1 cellular context compared by ENCODE assay signal in the genomic region with DNA sequence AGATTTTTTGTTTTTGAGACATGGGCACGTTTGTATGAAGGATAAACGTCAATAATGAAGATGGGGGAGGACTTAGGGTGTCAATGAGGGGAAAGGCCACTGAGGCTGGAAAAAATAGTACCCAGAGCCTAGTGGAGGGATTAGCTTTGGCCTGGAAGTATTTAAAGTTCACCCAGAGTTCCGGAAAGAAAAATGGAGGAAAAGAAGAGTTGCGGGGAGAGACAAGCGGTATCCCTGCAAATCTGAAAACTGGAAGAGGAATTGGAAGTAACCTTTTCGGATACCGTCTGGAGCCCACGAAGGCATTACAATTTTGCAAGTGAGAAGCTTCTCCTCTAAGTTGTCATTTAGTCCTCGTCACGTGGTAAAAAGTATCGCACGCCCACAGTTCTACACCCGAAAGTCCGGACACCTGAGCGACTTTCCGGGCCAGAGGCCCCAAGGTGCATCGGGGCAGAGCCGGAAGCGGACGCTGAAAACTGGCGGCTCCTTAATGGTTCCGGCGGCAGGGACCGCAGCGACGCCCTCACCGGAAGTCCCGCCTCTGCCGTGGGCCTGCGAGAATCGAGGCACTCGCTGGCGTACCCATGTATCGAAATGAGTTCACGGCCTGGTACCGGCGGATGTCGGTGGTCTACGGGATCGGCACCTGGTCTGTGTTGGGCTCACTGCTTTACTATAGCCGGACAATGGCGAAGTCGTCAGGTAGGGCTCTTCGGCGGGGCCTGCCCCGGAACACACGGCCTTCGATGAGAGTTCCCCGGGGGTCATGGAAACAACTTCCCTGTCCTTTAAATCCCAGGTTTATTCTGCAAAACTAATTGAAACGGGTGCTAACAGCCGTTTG.
A peak's percentile ranks its signal among the peaks of the same experiment; 100 is the strongest.
TF ChIP-seq lines count a peak whose summit lies in the region.

A gene with protein sequence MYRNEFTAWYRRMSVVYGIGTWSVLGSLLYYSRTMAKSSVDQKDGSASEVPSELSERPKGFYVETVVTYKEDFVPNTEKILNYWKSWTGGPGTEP (plus strand): TSS at position 541 of the 847 bp plus-strand sequence. CDS start 47 bp downstream, at position 588.

TF ChIP-seq in WTC11, 78 proteins besides CTCF, POLR2A, EP300 and RAD21 (continued from another document):
- TF ChIP-seq, protein P1, sequence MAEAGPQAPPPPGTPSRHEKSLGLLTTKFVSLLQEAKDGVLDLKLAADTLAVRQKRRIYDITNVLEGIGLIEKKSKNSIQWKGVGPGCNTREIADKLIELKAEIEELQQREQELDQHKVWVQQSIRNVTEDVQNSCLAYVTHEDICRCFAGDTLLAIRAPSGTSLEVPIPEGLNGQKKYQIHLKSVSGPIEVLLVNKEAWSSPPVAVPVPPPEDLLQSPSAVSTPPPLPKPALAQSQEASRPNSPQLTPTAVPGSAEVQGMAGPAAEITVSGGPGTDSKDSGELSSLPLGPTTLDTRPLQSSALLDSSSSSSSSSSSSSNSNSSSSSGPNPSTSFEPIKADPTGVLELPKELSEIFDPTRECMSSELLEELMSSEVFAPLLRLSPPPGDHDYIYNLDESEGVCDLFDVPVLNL (CRISPR knock-in tag; IDR thresholded peaks at IDR 0.05; ENCODE audit: borderline replicate concordance, low read depth): no peak
- TF ChIP-seq ETV6 (CRISPR knock-in tag; IDR thresholded peaks at IDR 0.05): peak; percentile 80; the same call in 1 of the 2 replicates
- TF ChIP-seq, protein P2, sequence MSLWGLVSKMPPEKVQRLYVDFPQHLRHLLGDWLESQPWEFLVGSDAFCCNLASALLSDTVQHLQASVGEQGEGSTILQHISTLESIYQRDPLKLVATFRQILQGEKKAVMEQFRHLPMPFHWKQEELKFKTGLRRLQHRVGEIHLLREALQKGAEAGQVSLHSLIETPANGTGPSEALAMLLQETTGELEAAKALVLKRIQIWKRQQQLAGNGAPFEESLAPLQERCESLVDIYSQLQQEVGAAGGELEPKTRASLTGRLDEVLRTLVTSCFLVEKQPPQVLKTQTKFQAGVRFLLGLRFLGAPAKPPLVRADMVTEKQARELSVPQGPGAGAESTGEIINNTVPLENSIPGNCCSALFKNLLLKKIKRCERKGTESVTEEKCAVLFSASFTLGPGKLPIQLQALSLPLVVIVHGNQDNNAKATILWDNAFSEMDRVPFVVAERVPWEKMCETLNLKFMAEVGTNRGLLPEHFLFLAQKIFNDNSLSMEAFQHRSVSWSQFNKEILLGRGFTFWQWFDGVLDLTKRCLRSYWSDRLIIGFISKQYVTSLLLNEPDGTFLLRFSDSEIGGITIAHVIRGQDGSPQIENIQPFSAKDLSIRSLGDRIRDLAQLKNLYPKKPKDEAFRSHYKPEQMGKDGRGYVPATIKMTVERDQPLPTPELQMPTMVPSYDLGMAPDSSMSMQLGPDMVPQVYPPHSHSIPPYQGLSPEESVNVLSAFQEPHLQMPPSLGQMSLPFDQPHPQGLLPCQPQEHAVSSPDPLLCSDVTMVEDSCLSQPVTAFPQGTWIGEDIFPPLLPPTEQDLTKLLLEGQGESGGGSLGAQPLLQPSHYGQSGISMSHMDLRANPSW (CRISPR knock-in tag; conservative IDR thresholded peaks at IDR 0.05; ENCODE audit: low read depth): 0 out of 2 replicates have a peak, but pooled peaks have one; percentile 11
- no peak for TF ChIP-seq GRHL2 (CRISPR knock-in tag; IDR thresholded peaks at IDR 0.05; ENCODE audit: insufficient replicate concordance, severe bottlenecking)
- TF ChIP-seq, protein P3, sequence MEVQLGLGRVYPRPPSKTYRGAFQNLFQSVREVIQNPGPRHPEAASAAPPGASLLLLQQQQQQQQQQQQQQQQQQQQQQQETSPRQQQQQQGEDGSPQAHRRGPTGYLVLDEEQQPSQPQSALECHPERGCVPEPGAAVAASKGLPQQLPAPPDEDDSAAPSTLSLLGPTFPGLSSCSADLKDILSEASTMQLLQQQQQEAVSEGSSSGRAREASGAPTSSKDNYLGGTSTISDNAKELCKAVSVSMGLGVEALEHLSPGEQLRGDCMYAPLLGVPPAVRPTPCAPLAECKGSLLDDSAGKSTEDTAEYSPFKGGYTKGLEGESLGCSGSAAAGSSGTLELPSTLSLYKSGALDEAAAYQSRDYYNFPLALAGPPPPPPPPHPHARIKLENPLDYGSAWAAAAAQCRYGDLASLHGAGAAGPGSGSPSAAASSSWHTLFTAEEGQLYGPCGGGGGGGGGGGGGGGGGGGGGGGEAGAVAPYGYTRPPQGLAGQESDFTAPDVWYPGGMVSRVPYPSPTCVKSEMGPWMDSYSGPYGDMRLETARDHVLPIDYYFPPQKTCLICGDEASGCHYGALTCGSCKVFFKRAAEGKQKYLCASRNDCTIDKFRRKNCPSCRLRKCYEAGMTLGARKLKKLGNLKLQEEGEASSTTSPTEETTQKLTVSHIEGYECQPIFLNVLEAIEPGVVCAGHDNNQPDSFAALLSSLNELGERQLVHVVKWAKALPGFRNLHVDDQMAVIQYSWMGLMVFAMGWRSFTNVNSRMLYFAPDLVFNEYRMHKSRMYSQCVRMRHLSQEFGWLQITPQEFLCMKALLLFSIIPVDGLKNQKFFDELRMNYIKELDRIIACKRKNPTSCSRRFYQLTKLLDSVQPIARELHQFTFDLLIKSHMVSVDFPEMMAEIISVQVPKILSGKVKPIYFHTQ (CRISPR knock-in tag; IDR thresholded peaks at IDR 0.05): no peak
- 0 out of 2 replicates have a peak, but pooled peaks have one; percentile 46 for TF ChIP-seq CREM (CRISPR knock-in tag; IDR thresholded peaks at IDR 0.05)
- no peak for TF ChIP-seq ZNF121 (CRISPR knock-in tag; IDR thresholded peaks at IDR 0.05)
- peak; percentile 20; the same call in 1 of the 2 replicates for TF ChIP-seq NFE2L1 (CRISPR knock-in tag; IDR thresholded peaks at IDR 0.05)
- peak; percentile 70; the same call in 1 of the 2 replicates for TF ChIP-seq MYBL2 (CRISPR knock-in tag; IDR thresholded peaks at IDR 0.05)
- TF ChIP-seq, protein P4, sequence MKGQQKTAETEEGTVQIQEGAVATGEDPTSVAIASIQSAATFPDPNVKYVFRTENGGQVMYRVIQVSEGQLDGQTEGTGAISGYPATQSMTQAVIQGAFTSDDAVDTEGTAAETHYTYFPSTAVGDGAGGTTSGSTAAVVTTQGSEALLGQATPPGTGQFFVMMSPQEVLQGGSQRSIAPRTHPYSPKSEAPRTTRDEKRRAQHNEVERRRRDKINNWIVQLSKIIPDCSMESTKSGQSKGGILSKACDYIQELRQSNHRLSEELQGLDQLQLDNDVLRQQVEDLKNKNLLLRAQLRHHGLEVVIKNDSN (CRISPR knock-in tag; IDR thresholded peaks at IDR 0.05): peak; percentile 84
- TF ChIP-seq, protein P5, sequence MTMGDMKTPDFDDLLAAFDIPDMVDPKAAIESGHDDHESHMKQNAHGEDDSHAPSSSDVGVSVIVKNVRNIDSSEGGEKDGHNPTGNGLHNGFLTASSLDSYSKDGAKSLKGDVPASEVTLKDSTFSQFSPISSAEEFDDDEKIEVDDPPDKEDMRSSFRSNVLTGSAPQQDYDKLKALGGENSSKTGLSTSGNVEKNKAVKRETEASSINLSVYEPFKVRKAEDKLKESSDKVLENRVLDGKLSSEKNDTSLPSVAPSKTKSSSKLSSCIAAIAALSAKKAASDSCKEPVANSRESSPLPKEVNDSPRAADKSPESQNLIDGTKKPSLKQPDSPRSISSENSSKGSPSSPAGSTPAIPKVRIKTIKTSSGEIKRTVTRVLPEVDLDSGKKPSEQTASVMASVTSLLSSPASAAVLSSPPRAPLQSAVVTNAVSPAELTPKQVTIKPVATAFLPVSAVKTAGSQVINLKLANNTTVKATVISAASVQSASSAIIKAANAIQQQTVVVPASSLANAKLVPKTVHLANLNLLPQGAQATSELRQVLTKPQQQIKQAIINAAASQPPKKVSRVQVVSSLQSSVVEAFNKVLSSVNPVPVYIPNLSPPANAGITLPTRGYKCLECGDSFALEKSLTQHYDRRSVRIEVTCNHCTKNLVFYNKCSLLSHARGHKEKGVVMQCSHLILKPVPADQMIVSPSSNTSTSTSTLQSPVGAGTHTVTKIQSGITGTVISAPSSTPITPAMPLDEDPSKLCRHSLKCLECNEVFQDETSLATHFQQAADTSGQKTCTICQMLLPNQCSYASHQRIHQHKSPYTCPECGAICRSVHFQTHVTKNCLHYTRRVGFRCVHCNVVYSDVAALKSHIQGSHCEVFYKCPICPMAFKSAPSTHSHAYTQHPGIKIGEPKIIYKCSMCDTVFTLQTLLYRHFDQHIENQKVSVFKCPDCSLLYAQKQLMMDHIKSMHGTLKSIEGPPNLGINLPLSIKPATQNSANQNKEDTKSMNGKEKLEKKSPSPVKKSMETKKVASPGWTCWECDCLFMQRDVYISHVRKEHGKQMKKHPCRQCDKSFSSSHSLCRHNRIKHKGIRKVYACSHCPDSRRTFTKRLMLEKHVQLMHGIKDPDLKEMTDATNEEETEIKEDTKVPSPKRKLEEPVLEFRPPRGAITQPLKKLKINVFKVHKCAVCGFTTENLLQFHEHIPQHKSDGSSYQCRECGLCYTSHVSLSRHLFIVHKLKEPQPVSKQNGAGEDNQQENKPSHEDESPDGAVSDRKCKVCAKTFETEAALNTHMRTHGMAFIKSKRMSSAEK (CRISPR knock-in tag; IDR thresholded peaks at IDR 0.05; ENCODE audit: borderline replicate concordance): no peak
- TF ChIP-seq, protein P6, sequence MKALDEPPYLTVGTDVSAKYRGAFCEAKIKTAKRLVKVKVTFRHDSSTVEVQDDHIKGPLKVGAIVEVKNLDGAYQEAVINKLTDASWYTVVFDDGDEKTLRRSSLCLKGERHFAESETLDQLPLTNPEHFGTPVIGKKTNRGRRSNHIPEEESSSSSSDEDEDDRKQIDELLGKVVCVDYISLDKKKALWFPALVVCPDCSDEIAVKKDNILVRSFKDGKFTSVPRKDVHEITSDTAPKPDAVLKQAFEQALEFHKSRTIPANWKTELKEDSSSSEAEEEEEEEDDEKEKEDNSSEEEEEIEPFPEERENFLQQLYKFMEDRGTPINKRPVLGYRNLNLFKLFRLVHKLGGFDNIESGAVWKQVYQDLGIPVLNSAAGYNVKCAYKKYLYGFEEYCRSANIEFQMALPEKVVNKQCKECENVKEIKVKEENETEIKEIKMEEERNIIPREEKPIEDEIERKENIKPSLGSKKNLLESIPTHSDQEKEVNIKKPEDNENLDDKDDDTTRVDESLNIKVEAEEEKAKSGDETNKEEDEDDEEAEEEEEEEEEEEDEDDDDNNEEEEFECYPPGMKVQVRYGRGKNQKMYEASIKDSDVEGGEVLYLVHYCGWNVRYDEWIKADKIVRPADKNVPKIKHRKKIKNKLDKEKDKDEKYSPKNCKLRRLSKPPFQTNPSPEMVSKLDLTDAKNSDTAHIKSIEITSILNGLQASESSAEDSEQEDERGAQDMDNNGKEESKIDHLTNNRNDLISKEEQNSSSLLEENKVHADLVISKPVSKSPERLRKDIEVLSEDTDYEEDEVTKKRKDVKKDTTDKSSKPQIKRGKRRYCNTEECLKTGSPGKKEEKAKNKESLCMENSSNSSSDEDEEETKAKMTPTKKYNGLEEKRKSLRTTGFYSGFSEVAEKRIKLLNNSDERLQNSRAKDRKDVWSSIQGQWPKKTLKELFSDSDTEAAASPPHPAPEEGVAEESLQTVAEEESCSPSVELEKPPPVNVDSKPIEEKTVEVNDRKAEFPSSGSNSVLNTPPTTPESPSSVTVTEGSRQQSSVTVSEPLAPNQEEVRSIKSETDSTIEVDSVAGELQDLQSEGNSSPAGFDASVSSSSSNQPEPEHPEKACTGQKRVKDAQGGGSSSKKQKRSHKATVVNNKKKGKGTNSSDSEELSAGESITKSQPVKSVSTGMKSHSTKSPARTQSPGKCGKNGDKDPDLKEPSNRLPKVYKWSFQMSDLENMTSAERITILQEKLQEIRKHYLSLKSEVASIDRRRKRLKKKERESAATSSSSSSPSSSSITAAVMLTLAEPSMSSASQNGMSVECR (CRISPR knock-in tag; IDR thresholded peaks at IDR 0.05; ENCODE audit: borderline replicate concordance): peak; percentile 39; the same call in 1 of the 2 replicates
- TF ChIP-seq, protein P7, sequence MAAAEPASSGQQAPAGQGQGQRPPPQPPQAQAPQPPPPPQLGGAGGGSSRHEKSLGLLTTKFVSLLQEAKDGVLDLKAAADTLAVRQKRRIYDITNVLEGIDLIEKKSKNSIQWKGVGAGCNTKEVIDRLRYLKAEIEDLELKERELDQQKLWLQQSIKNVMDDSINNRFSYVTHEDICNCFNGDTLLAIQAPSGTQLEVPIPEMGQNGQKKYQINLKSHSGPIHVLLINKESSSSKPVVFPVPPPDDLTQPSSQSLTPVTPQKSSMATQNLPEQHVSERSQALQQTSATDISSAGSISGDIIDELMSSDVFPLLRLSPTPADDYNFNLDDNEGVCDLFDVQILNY (CRISPR knock-in tag; IDR thresholded peaks at IDR 0.05): no peak
- peak; percentile 93 for TF ChIP-seq GABPB1 (CRISPR knock-in tag; IDR thresholded peaks at IDR 0.05)
- no peak for TF ChIP-seq ATF1 (CRISPR knock-in tag; IDR thresholded peaks at IDR 0.05)
- 0 out of 2 replicates have a peak, but pooled peaks have one; percentile 49 for TF ChIP-seq KAT7 (CRISPR knock-in tag; IDR thresholded peaks at IDR 0.05; ENCODE audit: borderline replicate concordance)
